19 cellular contexts compared by ENCODE assay signal in genomic region chr12:54522213-54522612, GRCh38. TPM values are rescaled to one million over a fixed set of nuclear protein-coding genes. Genes with fewer than 3 reads are reported as not detected.
DNase-seq lines count a peak whose midpoint lies in the region; ATAC-seq and TF ChIP-seq lines count a peak whose summit lies in the region.
"Had no signal": no experiment of that assay in that cellular context is flagged by ENCODE, and none has a peak within 500 bp of the region (broad histone marks: within the 10 kb centered on the region; RNA-seq: fewer than 3 reads in every experiment).

No MANE protein-coding gene starts in this region.

- no peaks in the 10 kb centered on the region for H3K9me3 Mint-ChIP-seq in CD4-positive, alpha-beta memory T cell
- no peaks in the 10 kb centered on the region for H3K9me3 Mint-ChIP-seq in activated T-helper 17 cell treated with anti-CD3 and anti-CD28 coated beads, Interleukin-2, amount 50 U/mL, for 72 hours
- H3K9me3 Mint-ChIP-seq: IgD-negative memory B cell, nephron had no signal

- no peak overlapping the region for H3K27ac ChIP-seq in CD4-positive, alpha-beta memory T cell (ENCODE audit: low read depth, low read length)
- H3K27ac ChIP-seq in foreskin keratinocyte (no peak overlapping the region), psoas muscle (no peak overlapping the region), brain microvascular endothelial cell (no peak overlapping the region)
- H3K27ac ChIP-seq: heart left ventricle, SJCRH30, uterus had no signal

- ATAC-seq in activated T-helper 17 cell treated with anti-CD3 and anti-CD28 coated beads, Interleukin-2, amount 50 U/mL, for 72 hours (replicated peaks): peak; percentile 87
- ATAC-seq in foreskin keratinocyte: no peak
- no peak for ATAC-seq in psoas muscle
- ATAC-seq: heart left ventricle had no signal

- H3K27me3 ChIP-seq in CD4-positive, alpha-beta memory T cell (ENCODE audit: insufficient read depth, low read length): no peaks in the 10 kb centered on the region
- H3K27me3 ChIP-seq in foreskin keratinocyte: peaks cover 65% of the 10 kb centered on the region
- H3K27me3 ChIP-seq in psoas muscle (ENCODE audit: insufficient read depth in 3 of 3, low read length in 2 of 3): peaks cover 0 to 2% (median 0%) of the 10 kb centered on the region in 3 donors
- H3K27me3 ChIP-seq in brain microvascular endothelial cell (replicated peaks): peaks cover 12% of the 10 kb centered on the region
- H3K27me3 ChIP-seq: uterus had no signal

- POLR2A ChIA-PET in CD4-positive, alpha-beta memory T cell (lab: Charles Lee; ENCODE audit: partially characterized antibody): no interaction called here

- peaks cover 0 to 7% (median 1%) of the 10 kb centered on the region in 4 donors for H3K4me1 Mint-ChIP-seq in CD4-positive, alpha-beta memory T cell
- peaks cover 32% of the 10 kb centered on the region for H3K4me1 Mint-ChIP-seq in activated T-helper 17 cell treated with anti-CD3 and anti-CD28 coated beads, Interleukin-2, amount 50 U/mL, for 72 hours
- H3K4me1 Mint-ChIP-seq: IgD-negative memory B cell had no signal

- no peaks in the 10 kb centered on the region for H3K27me3 Mint-ChIP-seq in CD4-positive, alpha-beta memory T cell
- no peaks in the 10 kb centered on the region for H3K27me3 Mint-ChIP-seq in activated T-helper 17 cell treated with anti-CD3 and anti-CD28 coated beads, Interleukin-2, amount 50 U/mL, for 72 hours
- H3K27me3 Mint-ChIP-seq: IgD-negative memory B cell had no signal

- no peak overlapping the region for H3K4me3 Mint-ChIP-seq in CD4-positive, alpha-beta memory T cell
- H3K4me3 Mint-ChIP-seq in activated T-helper 17 cell treated with anti-CD3 and anti-CD28 coated beads, Interleukin-2, amount 50 U/mL, for 72 hours: peak overlapping the region; percentile 72
- H3K4me3 Mint-ChIP-seq: IgD-negative memory B cell, nephron had no signal

- intact Hi-C loops in CD4-positive, alpha-beta memory T cell (cut with micrococcal nuclease): no loop called here
- intact Hi-C loops in psoas muscle (cut with DNase I): no loop called here

- CTCF ChIA-PET in CD4-positive, alpha-beta memory T cell (lab: Charles Lee; ENCODE audit: partially characterized antibody): no interaction called here

- H3K36me3 ChIP-seq in CD4-positive, alpha-beta memory T cell (ENCODE audit: insufficient read depth, low read length): peaks cover 91% of the 10 kb centered on the region
- H3K36me3 ChIP-seq in psoas muscle (ENCODE audit: insufficient read depth in 1 of 2, low read depth in 1 of 2) (peaks cover 0 to 2% of the 10 kb centered on the region in 2 donors), brain microvascular endothelial cell (replicated peaks) (no peaks in the 10 kb centered on the region)
- H3K36me3 ChIP-seq: SJCRH30, uterus had no signal

- peak; percentile 31 for DNase-seq in activated CD4-positive, alpha-beta T cell treated with anti-CD3 and anti-CD28 coated beads for 48 hours
- DNase-seq in activated CD4-positive, alpha-beta T cell treated with anti-CD3 and anti-CD28 coated beads for 1 hour: no peak
- no peak for DNase-seq in CD4-positive, alpha-beta memory T cell
- DNase-seq in foreskin keratinocyte (peak; percentile 49 to 55), psoas muscle (no peak), brain microvascular endothelial cell (no peak), HK-2 (ENCODE audit: unreplicated experiment) (no peak)
- DNase-seq: C1 segment of cervical spinal cord, dermis blood vessel endothelial cell, erythroblast, heart left ventricle, NCI-H1092, NCI-H524, SJCRH30, uterus had no signal

- H3K36me3 Mint-ChIP-seq in CD4-positive, alpha-beta memory T cell: peaks cover 92 to 99% of the 10 kb centered on the region in 2 donors
- no peaks in the 10 kb centered on the region for H3K36me3 Mint-ChIP-seq in activated T-helper 17 cell treated with anti-CD3 and anti-CD28 coated beads, Interleukin-2, amount 50 U/mL, for 72 hours (ENCODE audit: low read depth)

- TF ChIP-seq CTCF in foreskin keratinocyte (conservative IDR thresholded peaks at IDR 0.05): no peak
- no peak for TF ChIP-seq CTCF in psoas muscle (IDR thresholded peaks at IDR 0.05)
- TF ChIP-seq CTCF in brain microvascular endothelial cell (IDR thresholded peaks at IDR 0.05; ENCODE audit: low read depth, low read length, missing control alignments): no peak

- H3K4me1 ChIP-seq in CD4-positive, alpha-beta memory T cell (ENCODE audit: insufficient read depth, low read length): no peaks in the 10 kb centered on the region
- H3K4me1 ChIP-seq in foreskin keratinocyte: no peaks in the 10 kb centered on the region
- no peaks in the 10 kb centered on the region for H3K4me1 ChIP-seq in psoas muscle
- H3K4me1 ChIP-seq: SJCRH30, uterus had no signal

- no peak overlapping the region for H3K4me3 ChIP-seq in CD4-positive, alpha-beta memory T cell (ENCODE audit: low read length in 2 of 2)
- H3K4me3 ChIP-seq in psoas muscle (no peak overlapping the region), brain microvascular endothelial cell (ENCODE audit: low read depth, low read length) (no peak overlapping the region)
- H3K4me3 ChIP-seq: heart left ventricle, SJCRH30, uterus had no signal

- in situ Hi-C loops in brain microvascular endothelial cell (cut with HindIII; ENCODE audit: low pct_ligation_motif_present, low sequenced_read_pairs): no loop called here

- peak overlapping the region in 4 of 7 donors; percentile 4 to 82 (median 16) for H3K27ac Mint-ChIP-seq in CD4-positive, alpha-beta memory T cell
- peak overlapping the region; percentile 96 for H3K27ac Mint-ChIP-seq in activated T-helper 17 cell treated with anti-CD3 and anti-CD28 coated beads, Interleukin-2, amount 50 U/mL, for 72 hours

- WGBS in psoas muscle, 3 donors: 87 to 92% (median 88%) methylated on average over 3 of the region's 3 CpGs

- no peaks in the 10 kb centered on the region for H3K9me3 ChIP-seq in CD4-positive, alpha-beta memory T cell (ENCODE audit: control insufficient read depth in 1 of 2, low read length in 2 of 2)
- no peaks in the 10 kb centered on the region for H3K9me3 ChIP-seq in psoas muscle
- H3K9me3 ChIP-seq: heart left ventricle, SJCRH30, uterus had no signal

RNA-seq across cellular contexts. Expression of gene NCKAP1L, which starts 24.7 kb away (rescaled TPM):
- 100 to 1,000 TPM; 134 to 138 TPM for total RNA-seq in CD4-positive, alpha-beta memory T cell
- 100 to 1,000 TPM in 1 of 2 donors, 10 to 100 TPM in 1; 93.4 to 107 TPM for polyA plus RNA-seq in CD4-positive, alpha-beta memory T cell
- 100 to 1,000 TPM; 152 to 189 TPM for total RNA-seq in activated T-helper 17 cell treated with anti-CD3 and anti-CD28 coated beads, Interleukin-2, amount 50 U/mL, for 72 hours
- not detected in 2 replicates for total RNA-seq in foreskin keratinocyte
- not detected in 2 replicates for polyA plus RNA-seq in foreskin keratinocyte
- 1 to 10 TPM; 3.2 to 4.7 (median 4.1) TPM for total RNA-seq in psoas muscle
- under 1 TPM; 0.44 to 0.81 (median 0.75) TPM for polyA plus RNA-seq in psoas muscle
- total RNA-seq: dermis blood vessel endothelial cell had no signal

RNA-seq across cellular contexts. Expression of gene PDE1B, which starts 27.2 kb away (rescaled TPM):
- 1 to 10 TPM; 2.4 to 3.8 TPM for total RNA-seq in CD4-positive, alpha-beta memory T cell
- under 1 TPM in 1 of 2 donors, not detected in 1; 0.56 TPM for polyA plus RNA-seq in CD4-positive, alpha-beta memory T cell
- total RNA-seq in activated T-helper 17 cell treated with anti-CD3 and anti-CD28 coated beads, Interleukin-2, amount 50 U/mL, for 72 hours: 10 to 100 TPM; 17.8 to 47.4 TPM
- total RNA-seq in foreskin keratinocyte (not detected in 2 replicates), psoas muscle (1 to 10 TPM; 1.2 to 2.6 (median 1.7) TPM)
- polyA plus RNA-seq in foreskin keratinocyte (not detected in 2 replicates), psoas muscle (1 to 10 TPM; 1.1 to 1.8 (median 1.1) TPM)
- total RNA-seq: dermis blood vessel endothelial cell, pulmonary artery endothelial cell, SJCRH30 had no signal

RNA-seq across cellular contexts. Expression of gene GTSF1, which starts 48.8 kb away (rescaled TPM):
- total RNA-seq in CD4-positive, alpha-beta memory T cell: 1 to 10 TPM; 4.2 to 7.0 TPM
- polyA plus RNA-seq in CD4-positive, alpha-beta memory T cell: 10 to 100 TPM; 15.8 to 38.5 TPM
- 10 to 100 TPM; 16.4 to 21.2 TPM for total RNA-seq in activated T-helper 17 cell treated with anti-CD3 and anti-CD28 coated beads, Interleukin-2, amount 50 U/mL, for 72 hours
- total RNA-seq in foreskin keratinocyte (not detected in 2 replicates), psoas muscle (under 1 TPM in 1 of 4 donors, not detected in 3; 0.94 TPM)
- polyA plus RNA-seq in foreskin keratinocyte (not detected in 2 replicates), psoas muscle (not detected)
- total RNA-seq: pulmonary artery endothelial cell, SJCRH30, uterus had no signal

Comparison
In these comparisons a context has a peak if more than half of its experiments do, and no peak if none do; other contexts are left out.
1. DNase-seq: peak in activated CD4-positive, alpha-beta T cell treated with anti-CD3 and anti-CD28 coated beads for 48 hours (single experiment) and foreskin keratinocyte (2 of 2); none in activated CD4-positive, alpha-beta T cell treated with anti-CD3 and anti-CD28 coated beads for 1 hour (single experiment), CD4-positive, alpha-beta memory T cell (0 of 5), psoas muscle (0 of 2), brain microvascular endothelial cell (single experiment) and HK-2 (single experiment).
2. RNA of gene NCKAP1L, which starts 24.7 kb away (total RNA-seq): 152 to 189 TPM in activated T-helper 17 cell treated with anti-CD3 and anti-CD28 coated beads, Interleukin-2, amount 50 U/mL, for 72 hours and 134 to 138 TPM in CD4-positive, alpha-beta memory T cell; 3.2 to 4.7 TPM in psoas muscle and not detected in foreskin keratinocyte; every median in the first group is over 10 times any median in the second.